In the genomic region with DNA sequence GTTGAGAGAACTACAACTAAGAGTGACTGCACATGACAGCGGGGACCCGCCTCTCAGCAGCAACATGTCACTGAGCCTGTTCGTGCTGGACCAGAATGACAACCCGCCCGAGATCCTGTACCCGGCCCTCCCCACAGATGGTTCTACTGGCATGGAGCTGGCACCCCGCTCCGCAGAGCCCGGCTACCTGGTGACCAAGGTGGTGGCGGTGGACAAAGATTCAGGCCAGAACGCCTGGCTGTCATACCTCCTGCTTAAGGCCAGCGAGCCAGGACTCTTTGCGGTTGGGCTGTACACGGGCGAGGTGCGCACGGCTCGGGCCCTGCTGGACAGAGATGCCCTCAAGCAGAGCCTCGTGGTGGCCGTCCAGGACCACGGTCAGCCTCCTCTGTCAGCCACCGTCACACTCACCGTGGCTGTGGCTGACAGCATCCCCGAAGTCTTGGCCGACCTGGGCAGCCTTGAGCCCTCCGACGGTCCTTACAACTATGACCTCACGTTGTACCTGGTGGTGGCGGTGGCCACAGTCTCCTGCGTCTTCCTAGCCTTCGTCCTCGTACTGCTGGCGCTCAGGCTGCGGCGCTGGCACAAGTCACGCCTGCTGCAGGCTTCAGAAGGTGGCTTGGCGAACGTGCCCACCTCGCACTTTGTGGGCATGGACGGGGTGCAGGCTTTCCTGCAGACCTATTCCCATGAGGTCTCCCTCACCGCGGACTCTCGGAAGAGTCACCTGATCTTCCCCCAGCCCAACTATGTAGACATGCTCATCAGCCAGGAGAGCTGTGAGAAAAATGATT, we compare ENCODE assay signal across 34 cellular contexts. TPM values are rescaled to one million over a fixed set of nuclear protein-coding genes. Genes with fewer than 3 reads are reported as not detected.
"Had no signal": no experiment of that assay in that cellular context is flagged by ENCODE, and none has a peak within 500 bp of the region (broad histone marks: within the 10 kb centered on the region; RNA-seq: fewer than 3 reads in every experiment).

No MANE protein-coding gene starts in this region.

- ATAC-seq: activated CD4-positive, alpha-beta T cell treated with anti-CD3 and anti-CD28 coated beads for 36 hours; activated CD8-positive, alpha-beta T cell treated with anti-CD3 and anti-CD28 coated beads, Interleukin-2, amount 10 ng/mL, durations not matched to agents 7 days and 5 days; Panc1 had no signal

- H3K9ac ChIP-seq: SK-N-SH had no signal

- H3K4me1 ChIP-seq: ascending aorta, SJSA1 had no signal

- H3K27me3 ChIP-seq: ascending aorta, cardiac muscle cell, MG63, SJSA1 had no signal

- H3K4me3 ChIP-seq: ascending aorta, cardiac muscle cell, MG63, SJSA1 had no signal

- H3K36me3 ChIP-seq: cardiac muscle cell, MG63, SJSA1 had no signal

- DNase-seq: activated CD4-positive, alpha-beta T cell treated with anti-CD3 and anti-CD28 coated beads for 36 hours; activated CD4-positive, alpha-beta T cell treated with anti-CD3 and anti-CD28 coated beads, Interleukin-2, amount 10 ng/mL, durations not matched to agents 7 days and 5 days; activated CD4-positive, alpha-beta T cell treated with anti-CD3 and anti-CD28 coated beads, Interleukin-2, amount 50 U/mL, for 48 hours; activated CD8-positive, alpha-beta T cell treated with anti-CD3 and anti-CD28 coated beads, Interleukin-2, amount 10 ng/mL, durations not matched to agents 7 days and 5 days; activated gamma-delta T cell; activated naive CD4-positive, alpha-beta T cell treated with Interleukin-2 at 50 U/mL for 16 hours; activated naive CD8-positive, alpha-beta T cell treated with anti-CD3 and anti-CD28 coated beads, Interleukin-2, amount 10 ng/mL, durations not matched to agents 7 days and 5 days; activated T-cell treated with anti-CD3 and anti-CD28 coated beads, Interleukin-2, amount 50 U/mL, for 24 hours; amygdala; Kasumi-1; KG1; MG63; NCI-H1092; NCI-H1436 treated with DMSO at 0.1 percent for 48 hours; NCI-H1694 treated with DMSO at 0.1 percent for 48 hours; NCI-H2029 treated with DMSO at 0.1 percent for 48 hours; NCI-H2107; NCI-H2171; NCI-H2227 treated with DMSO at 0.1 percent for 48 hours; NCI-H446; NCI-H510A treated with DMSO at 0.1 percent for 48 hours; NCI-H69; NCI-H82; SHP77 treated with DMSO at 0.1 percent for 48 hours; SK-N-SH had no signal

- H3K4me3 Mint-ChIP-seq: activated CD4-positive, alpha-beta T cell treated with anti-CD3 and anti-CD28 coated beads for 36 hours; activated CD4-positive, alpha-beta T cell treated with anti-CD3 and anti-CD28 coated beads, Interleukin-2, amount 10 ng/mL, durations not matched to agents 7 days and 5 days; activated CD8-positive, alpha-beta T cell treated with anti-CD3 and anti-CD28 coated beads, Interleukin-2, amount 10 ng/mL, durations not matched to agents 7 days and 5 days; activated naive CD4-positive, alpha-beta T cell treated with anti-CD3 and anti-CD28 coated beads, Interleukin-2, amount 50 U/mL, for 24 hours; activated naive CD8-positive, alpha-beta T cell treated with anti-CD3 and anti-CD28 coated beads, Interleukin-2, amount 10 ng/mL, durations not matched to agents 7 days and 5 days; activated T-cell treated with anti-CD3 and anti-CD28 coated beads, Interleukin-2, amount 50 U/mL, for 24 hours; central memory CD8-positive, alpha-beta T cell; T-helper 1 cell treated with Interleukin-12 subunit alpha and Interleukin-12 subunit beta and Interleukin-4 antibody, amounts not matched to agents 30 μg/mL and 1 μg/mL, for 36 hours; T-helper 2 cell treated with Interferon-gamma antibody and Interleukin-4, amounts not matched to agents 5 μg/mL and 100 μg/mL, for 36 hours had no signal

- H3K27ac Mint-ChIP-seq: activated CD4-positive, alpha-beta T cell treated with anti-CD3 and anti-CD28 coated beads for 36 hours; activated CD4-positive, alpha-beta T cell treated with anti-CD3 and anti-CD28 coated beads, Interleukin-2, amount 10 ng/mL, durations not matched to agents 7 days and 5 days; activated CD8-positive, alpha-beta T cell treated with anti-CD3 and anti-CD28 coated beads, Interleukin-2, amount 10 ng/mL, durations not matched to agents 7 days and 5 days; activated naive CD4-positive, alpha-beta T cell treated with anti-CD3 and anti-CD28 coated beads, Interleukin-2, amount 50 U/mL, for 24 hours; activated naive CD8-positive, alpha-beta T cell treated with anti-CD3 and anti-CD28 coated beads, Interleukin-2, amount 10 ng/mL, durations not matched to agents 7 days and 5 days; activated T-cell treated with anti-CD3 and anti-CD28 coated beads, Interleukin-2, amount 50 U/mL, for 24 hours; activated T-helper 2 cell treated with anti-CD3 and anti-CD28 coated beads, Interferon-gamma antibody, Interleukin-2, Interleukin-4, amounts not matched to agents 10 μg/mL and 5 μg/mL and 100 μg/mL, durations not matched to agents 14 hours and 24 hours and 36 hours; T-helper 1 cell treated with Interleukin-12 subunit alpha and Interleukin-12 subunit beta and Interleukin-4 antibody, amounts not matched to agents 30 μg/mL and 1 μg/mL, for 36 hours; T-helper 2 cell treated with Interferon-gamma antibody and Interleukin-4, amounts not matched to agents 5 μg/mL and 100 μg/mL, for 36 hours had no signal

- H3K27ac ChIP-seq: ascending aorta, cardiac muscle cell, SJSA1 had no signal

- H3K4me1 Mint-ChIP-seq: activated CD4-positive, alpha-beta T cell treated with anti-CD3 and anti-CD28 coated beads for 36 hours; activated CD4-positive, alpha-beta T cell treated with anti-CD3 and anti-CD28 coated beads, Interleukin-2, amount 10 ng/mL, durations not matched to agents 7 days and 5 days; activated naive CD8-positive, alpha-beta T cell treated with anti-CD3 and anti-CD28 coated beads, Interleukin-2, amount 10 ng/mL, durations not matched to agents 7 days and 5 days; central memory CD8-positive, alpha-beta T cell had no signal

RNA-seq across cellular contexts. Expression of a gene that starts 2.1 kb away (rescaled TPM):
- total RNA-seq: activated CD4-positive, alpha-beta T cell treated with anti-CD3 and anti-CD28 coated beads for 36 hours; activated CD4-positive, alpha-beta T cell treated with anti-CD3 and anti-CD28 coated beads, Interleukin-2, amount 10 ng/mL, durations not matched to agents 7 days and 5 days; activated CD8-positive, alpha-beta T cell treated with anti-CD3 and anti-CD28 coated beads, Interleukin-2, amount 10 ng/mL, durations not matched to agents 7 days and 5 days had no signal

RNA-seq across cellular contexts. Expression of a gene that starts 2.8 kb away (rescaled TPM):
- total RNA-seq: activated CD4-positive, alpha-beta T cell treated with anti-CD3 and anti-CD28 coated beads, Interleukin-2, amount 10 ng/mL, durations not matched to agents 7 days and 5 days; activated CD8-positive, alpha-beta T cell treated with anti-CD3 and anti-CD28 coated beads, Interleukin-2, amount 10 ng/mL, durations not matched to agents 7 days and 5 days had no signal

RNA-seq across cellular contexts. Expression of a gene that starts 7.8 kb away (rescaled TPM):
- total RNA-seq: activated CD4-positive, alpha-beta T cell treated with anti-CD3 and anti-CD28 coated beads for 36 hours; activated CD4-positive, alpha-beta T cell treated with anti-CD3 and anti-CD28 coated beads, Interleukin-2, amount 10 ng/mL, durations not matched to agents 7 days and 5 days; activated CD8-positive, alpha-beta T cell treated with anti-CD3 and anti-CD28 coated beads, Interleukin-2, amount 10 ng/mL, durations not matched to agents 7 days and 5 days had no signal

RNA-seq across cellular contexts. Expression of a gene that starts 11.0 kb away (rescaled TPM):
- total RNA-seq: activated CD4-positive, alpha-beta T cell treated with anti-CD3 and anti-CD28 coated beads, Interleukin-2, amount 10 ng/mL, durations not matched to agents 7 days and 5 days had no signal

RNA-seq across cellular contexts. Expression of a gene that starts 13.1 kb away (rescaled TPM):
- total RNA-seq: activated CD4-positive, alpha-beta T cell treated with anti-CD3 and anti-CD28 coated beads, Interleukin-2, amount 10 ng/mL, durations not matched to agents 7 days and 5 days; activated naive CD8-positive, alpha-beta T cell treated with anti-CD3 and anti-CD28 coated beads, Interleukin-2, amount 10 ng/mL, durations not matched to agents 7 days and 5 days had no signal
